Comparison of ENCODE assay signal across 22 cellular contexts in the genomic region with DNA sequence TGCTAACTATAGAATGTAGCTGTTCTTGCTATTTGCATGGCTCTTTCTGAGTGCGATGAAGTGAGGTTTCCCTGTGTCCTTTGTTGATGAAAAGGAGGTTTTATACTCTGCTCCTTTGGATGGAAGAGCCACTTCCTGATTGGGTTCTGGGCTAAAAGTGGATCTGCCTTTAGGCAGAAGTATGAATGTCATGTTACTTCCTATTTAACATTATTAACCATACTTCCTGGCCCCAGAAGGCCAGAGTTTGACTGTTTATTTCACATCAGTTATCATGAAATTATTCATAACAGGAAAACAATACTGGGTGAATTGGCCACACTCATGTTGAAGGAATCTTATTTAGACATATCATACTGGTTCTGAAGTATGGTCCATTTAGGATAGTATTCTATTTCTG.
DNase-seq lines count a peak whose midpoint lies in the region; TF ChIP-seq lines count a peak whose summit lies in the region.
"Had no signal": no experiment of that assay in that cellular context is flagged by ENCODE, and none has a peak within 500 bp of the region (broad histone marks: within the 10 kb centered on the region; RNA-seq: fewer than 3 reads in every experiment).

No MANE protein-coding gene starts in this region.

- no peak overlapping the region for H3K4me3 ChIP-seq in ACC112 (ENCODE audit: low read depth, low read length)
- no peak overlapping the region for H3K4me3 ChIP-seq in SU-DHL-6 (ENCODE audit: insufficient read depth, low read length, poor library complexity, severe bottlenecking)
- no peak overlapping the region for H3K4me3 ChIP-seq in neural cell (ENCODE audit: low read length)
- H3K4me3 ChIP-seq: HAP-1 had no signal

- H4K20me1 ChIP-seq in SU-DHL-6 (ENCODE audit: low read depth, low read length) (no peaks in the 10 kb centered on the region), neural cell (ENCODE audit: insufficient read depth) (no peaks in the 10 kb centered on the region)

- H3K79me2 ChIP-seq in ACC112 (ENCODE audit: control insufficient read depth, insufficient read depth, low read length, unreplicated experiment): no peaks in the 10 kb centered on the region
- H3K79me2 ChIP-seq in SU-DHL-6 (ENCODE audit: insufficient read depth, low read length): no peaks in the 10 kb centered on the region
- no peaks in the 10 kb centered on the region for H3K79me2 ChIP-seq in neural cell (replicated peaks; ENCODE audit: insufficient read depth, low read length)

- H3K9me3 ChIP-seq in SU-DHL-6 (ENCODE audit: insufficient read depth, low read length): no peaks in the 10 kb centered on the region
- no peaks in the 10 kb centered on the region for H3K9me3 ChIP-seq in neural cell (ENCODE audit: low read length)
- H3K9me3 ChIP-seq: HAP-1 had no signal

- H3K4me1 ChIP-seq in ACC112 (ENCODE audit: control insufficient read depth, insufficient read depth, low read length, unreplicated experiment): peaks cover 38% of the 10 kb centered on the region
- H3K4me1 ChIP-seq: HAP-1 had no signal

- no peak for TF ChIP-seq EP300 in neural cell (conservative IDR thresholded peaks at IDR 0.05; ENCODE audit: poor library complexity, severe bottlenecking)

- H3K4me2 ChIP-seq in SU-DHL-6 (ENCODE audit: low read depth, low read length, poor library complexity, severe bottlenecking): no peak overlapping the region
- no peak overlapping the region for H3K4me2 ChIP-seq in neural cell (ENCODE audit: low read length)
- H3K4me2 ChIP-seq: KMS-11 had no signal

- H3K9me2 ChIP-seq in SU-DHL-6 (replicated peaks; ENCODE audit: insufficient read depth, low read length): no peaks in the 10 kb centered on the region
- no peaks in the 10 kb centered on the region for H3K9me2 ChIP-seq in neural cell (ENCODE audit: insufficient read depth, low read length)

- no peak overlapping the region for H2AFZ ChIP-seq in ACC112 (ENCODE audit: low read length, unreplicated experiment)
- H2AFZ ChIP-seq in SU-DHL-6 (ENCODE audit: low read depth, low read length, severe bottlenecking): peak overlapping the region; percentile 46
- no peak overlapping the region for H2AFZ ChIP-seq in neural cell (ENCODE audit: low read depth, low read length)

- peak; percentile 8 for DNase-seq in HCEC 1CT
- no peak for DNase-seq in central memory CD4-positive, alpha-beta T cell
- DNase-seq in mucosa of gallbladder (ENCODE audit: low spot score): no peak
- DNase-seq in ACHN: no peak
- DNase-seq in DMS79 treated with DMSO at 0.1 percent for 48 hours (lab: John Stamatoyannopoulos, UW): no peak
- DNase-seq: Calu3; CD8-positive, alpha-beta memory T cell; DND-41; GOT3; MM.1S; NCI-H1048; NCI-H1417; NCI-H1694; NCI-H2029 treated with DMSO at 0.1 percent for 48 hours; NCI-H526 treated with DMSO at 0.1 percent for 48 hours; SHP77 treated with DMSO at 0.1 percent for 48 hours had no signal

- TF ChIP-seq RAD21 in neural cell (conservative IDR thresholded peaks at IDR 0.05): no peak

- TF ChIP-seq CTCF in SU-DHL-6 (IDR thresholded peaks at IDR 0.05; ENCODE audit: insufficient read depth, low read length, poor library complexity, severe bottlenecking): no peak
- TF ChIP-seq CTCF in neural cell (IDR thresholded peaks at IDR 0.05; ENCODE audit: poor library complexity, severe bottlenecking): no peak

- no peaks in the 10 kb centered on the region for H3F3A ChIP-seq in SU-DHL-6 (ENCODE audit: insufficient read depth)
- peaks cover 9% of the 10 kb centered on the region for H3F3A ChIP-seq in neural cell (ENCODE audit: insufficient read depth, low read length, poor library complexity, severe bottlenecking)

- H3K9ac ChIP-seq in SU-DHL-6 (ENCODE audit: low read length) (no peak overlapping the region), neural cell (ENCODE audit: low read length) (no peak overlapping the region)
- H3K9ac ChIP-seq: KMS-11 had no signal

- in situ Hi-C loops in ACHN (cut with HindIII; ENCODE audit: low pct_ligation_motif_present, low pct_unique_long_range_greater_than_20kb, low sequenced_read_pairs): no loop called here

- H3K27ac ChIP-seq in ACC112 (ENCODE audit: low read depth, low read length): 0 out of 2 replicates have a peak overlapping the region, but pooled peaks have one; percentile 19
- H3K27ac ChIP-seq in SU-DHL-6 (ENCODE audit: low read depth, low read length): no peak overlapping the region
- peak overlapping the region; percentile 32 for H3K27ac ChIP-seq in neural cell (ENCODE audit: low read length)
- H3K27ac ChIP-seq: C4-2B, KMS-11 had no signal

- H3K36me3 ChIP-seq in ACC112 (ENCODE audit: insufficient read depth, low read length) (no peaks in the 10 kb centered on the region), SU-DHL-6 (ENCODE audit: low read length) (no peaks in the 10 kb centered on the region), neural cell (ENCODE audit: insufficient read depth, low read length) (no peaks in the 10 kb centered on the region)
- H3K36me3 ChIP-seq: HAP-1 had no signal

- H3K27me3 ChIP-seq in ACC112 (ENCODE audit: insufficient read depth, low read length) (no peaks in the 10 kb centered on the region), SU-DHL-6 (ENCODE audit: low read length) (no peaks in the 10 kb centered on the region), neural cell (ENCODE audit: insufficient read depth, low read depth, low read length) (no peaks in the 10 kb centered on the region)

TF ChIP-seq in neural cell, 6 proteins besides CTCF, POLR2A, EP300 and RAD21:
- TF ChIP-seq, protein P1, sequence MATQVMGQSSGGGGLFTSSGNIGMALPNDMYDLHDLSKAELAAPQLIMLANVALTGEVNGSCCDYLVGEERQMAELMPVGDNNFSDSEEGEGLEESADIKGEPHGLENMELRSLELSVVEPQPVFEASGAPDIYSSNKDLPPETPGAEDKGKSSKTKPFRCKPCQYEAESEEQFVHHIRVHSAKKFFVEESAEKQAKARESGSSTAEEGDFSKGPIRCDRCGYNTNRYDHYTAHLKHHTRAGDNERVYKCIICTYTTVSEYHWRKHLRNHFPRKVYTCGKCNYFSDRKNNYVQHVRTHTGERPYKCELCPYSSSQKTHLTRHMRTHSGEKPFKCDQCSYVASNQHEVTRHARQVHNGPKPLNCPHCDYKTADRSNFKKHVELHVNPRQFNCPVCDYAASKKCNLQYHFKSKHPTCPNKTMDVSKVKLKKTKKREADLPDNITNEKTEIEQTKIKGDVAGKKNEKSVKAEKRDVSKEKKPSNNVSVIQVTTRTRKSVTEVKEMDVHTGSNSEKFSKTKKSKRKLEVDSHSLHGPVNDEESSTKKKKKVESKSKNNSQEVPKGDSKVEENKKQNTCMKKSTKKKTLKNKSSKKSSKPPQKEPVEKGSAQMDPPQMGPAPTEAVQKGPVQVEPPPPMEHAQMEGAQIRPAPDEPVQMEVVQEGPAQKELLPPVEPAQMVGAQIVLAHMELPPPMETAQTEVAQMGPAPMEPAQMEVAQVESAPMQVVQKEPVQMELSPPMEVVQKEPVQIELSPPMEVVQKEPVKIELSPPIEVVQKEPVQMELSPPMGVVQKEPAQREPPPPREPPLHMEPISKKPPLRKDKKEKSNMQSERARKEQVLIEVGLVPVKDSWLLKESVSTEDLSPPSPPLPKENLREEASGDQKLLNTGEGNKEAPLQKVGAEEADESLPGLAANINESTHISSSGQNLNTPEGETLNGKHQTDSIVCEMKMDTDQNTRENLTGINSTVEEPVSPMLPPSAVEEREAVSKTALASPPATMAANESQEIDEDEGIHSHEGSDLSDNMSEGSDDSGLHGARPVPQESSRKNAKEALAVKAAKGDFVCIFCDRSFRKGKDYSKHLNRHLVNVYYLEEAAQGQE (IDR thresholded peaks at IDR 0.05; ENCODE audit: borderline replicate concordance): no peak
- TF ChIP-seq MXI1 (conservative IDR thresholded peaks at IDR 0.05; ENCODE audit: poor library complexity, severe bottlenecking) (no peak), SMC3 (conservative IDR thresholded peaks at IDR 0.05; ENCODE audit: poor library complexity) (no peak), POLR2AphosphoS5 (IDR thresholded peaks at IDR 0.05) (no peak), TAF1 (IDR thresholded peaks at IDR 0.05; ENCODE audit: low read depth) (no peak), EZH2 (IDR thresholded peaks at IDR 0.05; ENCODE audit: borderline replicate concordance, insufficient read depth, low read length, poor library complexity, severe bottlenecking) (no peak)
